In genomic region chr12:129049917-129050316, GRCh38 we compare ENCODE assay signal across 14 cellular contexts.
DNase-seq lines count a peak whose midpoint lies in the region; ATAC-seq lines count a peak whose summit lies in the region.
"Had no signal": no experiment of that assay in that cellular context is flagged by ENCODE, and none has a peak within 500 bp of the region (broad histone marks: within the 10 kb centered on the region; RNA-seq: fewer than 3 reads in every experiment).

No MANE protein-coding gene starts in this region.

- in situ Hi-C loops in Caki2 (cut with HindIII; ENCODE audit: low pct_unique_long_range_greater_than_20kb, low sequenced_read_pairs), result no loop called here

- DNase-seq in Caki2 (ENCODE audit: low read depth) (peak; percentile 44), HT-29 (ENCODE audit: low spot score) (peak; percentile 60), RKO (ENCODE audit: low spot score) (peak; percentile 63), iPS-NIHi7 (ENCODE audit: extremely low spot score) (peak; percentile 92), foreskin melanocyte (no peak)
- DNase-seq in stimulated activated CD4-positive, alpha-beta T cell treated with anti-CD3 and anti-CD28 coated beads, Interleukin-2, amount 100 ng/mL, for 48 hours, result no peak
- DNase-seq: activated CD4-positive, alpha-beta T cell treated with anti-CD3 and anti-CD28 coated beads, Interleukin-2, amount 50 U/mL, for 4 hours; effector memory CD8-positive, alpha-beta T cell; foreskin fibroblast; naive B cell; NCI-H1694; NCI-H774 had no signal

- no peak for ATAC-seq in GM19397 (IDR thresholded peaks at IDR 0.05; ENCODE audit: unreplicated experiment)
- no peak for ATAC-seq in HG03521 (IDR thresholded peaks at IDR 0.05; ENCODE audit: unreplicated experiment)
- ATAC-seq: effector memory CD8-positive, alpha-beta T cell had no signal

Comparison
In these comparisons a context has a peak if more than half of its experiments do, and no peak if none do; other contexts are left out.
1. DNase-seq: peak in Caki2 (single experiment), HT-29 (single experiment), RKO (single experiment) and iPS-NIHi7 (single experiment); none in stimulated activated CD4-positive, alpha-beta T cell treated with anti-CD3 and anti-CD28 coated beads, Interleukin-2, amount 100 ng/mL, for 48 hours (0 of 2) and foreskin melanocyte (single experiment).